In genomic region chr17:75980188-75981018, GRCh38 we compare ENCODE assay signal across 8 cellular contexts. TPM values are rescaled to one million over a fixed set of nuclear protein-coding genes. Genes with fewer than 3 reads are reported as not detected.
DNase-seq lines count a peak whose midpoint lies in the region; ATAC-seq lines count a peak whose summit lies in the region.

No MANE protein-coding gene starts in this region.

- H3K9me3 ChIP-seq in thymus (ENCODE audit: control insufficient read depth), result no peaks in the 10 kb centered on the region

- no peak for ATAC-seq in activated naive CD8-positive, alpha-beta T cell treated with anti-CD3 and anti-CD28 coated beads, Interleukin-2, amount 50 U/mL, for 24 hours

- H3K4me1 ChIP-seq in thymus (ENCODE audit: control insufficient read depth, insufficient read depth, low read length), result peaks cover 9% of the 10 kb centered on the region

- peaks cover 44% of the 10 kb centered on the region for H3K4me1 Mint-ChIP-seq in activated naive CD4-positive, alpha-beta T cell treated with anti-CD3 and anti-CD28 coated beads, Interleukin-2, amount 10 ng/mL, durations not matched to agents 7 days and 5 days
- H3K4me1 Mint-ChIP-seq in activated naive CD8-positive, alpha-beta T cell treated with anti-CD3 and anti-CD28 coated beads, Interleukin-2, amount 50 U/mL, for 24 hours, result peaks cover 51% of the 10 kb centered on the region

- H3K27me3 ChIP-seq in layer of hippocampus (ENCODE audit: control insufficient read depth, insufficient read depth, low read length) (no peaks in the 10 kb centered on the region), thymus (ENCODE audit: control insufficient read depth, insufficient read depth) (no peaks in the 10 kb centered on the region)

- CTCF ChIA-PET in activated naive CD4-positive, alpha-beta T cell treated with anti-CD3 and anti-CD28 coated beads, Interleukin-2, amount 10 ng/mL, durations not matched to agents 7 days and 5 days (lab: Charles Lee), result interaction anchor here (0.6 to 1.7 kb wide), 3 partner anchors 25 to 127 kb away, joined by 3 to 4 read pairs (median 3); no protein-coding TSS in a partner anchor

- H3K27me3 Mint-ChIP-seq in activated naive CD4-positive, alpha-beta T cell treated with anti-CD3 and anti-CD28 coated beads, Interleukin-2, amount 10 ng/mL, durations not matched to agents 7 days and 5 days, result no peaks in the 10 kb centered on the region
- no peaks in the 10 kb centered on the region for H3K27me3 Mint-ChIP-seq in activated naive CD8-positive, alpha-beta T cell treated with anti-CD3 and anti-CD28 coated beads, Interleukin-2, amount 50 U/mL, for 24 hours

- no peaks in the 10 kb centered on the region for H3K36me3 ChIP-seq in thymus (ENCODE audit: control insufficient read depth, insufficient read depth)

- peak overlapping the region; percentile 97 for H3K4me3 Mint-ChIP-seq in activated naive CD4-positive, alpha-beta T cell treated with anti-CD3 and anti-CD28 coated beads, Interleukin-2, amount 10 ng/mL, durations not matched to agents 7 days and 5 days
- peak overlapping the region; percentile 99 for H3K4me3 Mint-ChIP-seq in activated naive CD8-positive, alpha-beta T cell treated with anti-CD3 and anti-CD28 coated beads, Interleukin-2, amount 50 U/mL, for 24 hours

- DNase-seq in activated naive CD4-positive, alpha-beta T cell treated with anti-CD3 and anti-CD28 coated beads, Interleukin-2, amount 10 ng/mL, durations not matched to agents 7 days and 5 days, result no peak
- no peak for DNase-seq in activated naive CD4-positive, alpha-beta T cell treated with anti-CD3 and anti-CD28 coated beads, Interleukin-2, amount 50 U/mL, for 16 hours
- no peak for DNase-seq in activated naive CD8-positive, alpha-beta T cell treated with anti-CD3 and anti-CD28 coated beads, Interleukin-2, amount 50 U/mL, for 24 hours
- DNase-seq in amniotic stem cell (lab: John Stamatoyannopoulos, UW), result no peak
- DNase-seq in NCI-H1048 (lab: John Stamatoyannopoulos, UW), result no peak
- no peak for DNase-seq in NCI-H1436 treated with DMSO at 0.1 percent for 48 hours (lab: John Stamatoyannopoulos, UW)

- H3K27ac ChIP-seq in layer of hippocampus (ENCODE audit: low read depth, low read length) (peak overlapping the region; percentile 98), thymus (ENCODE audit: low read depth) (peak overlapping the region; percentile 97)

- H3K9me3 Mint-ChIP-seq in activated naive CD4-positive, alpha-beta T cell treated with anti-CD3 and anti-CD28 coated beads, Interleukin-2, amount 10 ng/mL, durations not matched to agents 7 days and 5 days, result no peaks in the 10 kb centered on the region
- no peaks in the 10 kb centered on the region for H3K9me3 Mint-ChIP-seq in activated naive CD8-positive, alpha-beta T cell treated with anti-CD3 and anti-CD28 coated beads, Interleukin-2, amount 50 U/mL, for 24 hours

- peak overlapping the region; percentile 63 for H3K4me3 ChIP-seq in thymus (ENCODE audit: low read length)

- peak overlapping the region; percentile 100 for H3K27ac Mint-ChIP-seq in activated naive CD4-positive, alpha-beta T cell treated with anti-CD3 and anti-CD28 coated beads, Interleukin-2, amount 10 ng/mL, durations not matched to agents 7 days and 5 days
- peak overlapping the region; percentile 100 for H3K27ac Mint-ChIP-seq in activated naive CD8-positive, alpha-beta T cell treated with anti-CD3 and anti-CD28 coated beads, Interleukin-2, amount 50 U/mL, for 24 hours

- WGBS in thymus, result 95% methylated on average over 18 of the region's 18 CpGs

- peaks cover 8% of the 10 kb centered on the region for H3K36me3 Mint-ChIP-seq in activated naive CD4-positive, alpha-beta T cell treated with anti-CD3 and anti-CD28 coated beads, Interleukin-2, amount 10 ng/mL, durations not matched to agents 7 days and 5 days
- peaks cover 6% of the 10 kb centered on the region for H3K36me3 Mint-ChIP-seq in activated naive CD8-positive, alpha-beta T cell treated with anti-CD3 and anti-CD28 coated beads, Interleukin-2, amount 50 U/mL, for 24 hours (ENCODE audit: low read depth)

RNA-seq across cellular contexts. Expression of gene TEN1, which starts 1.4 kb away (rescaled TPM):
- 18.2 TPM for polyA plus RNA-seq in thymus

RNA-seq across cellular contexts. Expression of gene ACOX1, which starts 1.4 kb away (rescaled TPM):
- 15.9 TPM for polyA plus RNA-seq in thymus

RNA-seq across cellular contexts. Expression of gene CDK3, which starts 20.3 kb away (rescaled TPM):
- polyA plus RNA-seq in thymus, result 31.8 TPM

RNA-seq across cellular contexts. Expression of gene FBF1, which starts 39.6 kb away (rescaled TPM):
- polyA plus RNA-seq in thymus, result 18.7 TPM

RNA-seq across cellular contexts. Expression of gene EVPL, which starts 46.7 kb away (rescaled TPM):
- 3.9 TPM for polyA plus RNA-seq in thymus
